In genomic region chr21:28991861-28992525, GRCh38 we compare ENCODE assay signal across 8 cellular contexts. TPM values are rescaled to one million over a fixed set of nuclear protein-coding genes. Genes with fewer than 3 reads are reported as not detected.
DNase-seq lines count a peak whose midpoint lies in the region; TF ChIP-seq lines count a peak whose summit lies in the region.

No MANE protein-coding gene starts in this region.

- H3K9me3 ChIP-seq in trophoblast cell (ENCODE audit: insufficient read depth, low read depth, low read length) = no peaks in the 10 kb centered on the region

- H3K4me1 Mint-ChIP-seq in Calu3 (ENCODE audit: low read depth, unreplicated experiment) = peaks cover 23% of the 10 kb centered on the region
- H3K4me1 Mint-ChIP-seq in HFFc6 (ENCODE audit: low read depth) = peaks cover 45% of the 10 kb centered on the region
- peaks cover 27% of the 10 kb centered on the region for H3K4me1 Mint-ChIP-seq in T-helper 1 cell treated with Interleukin-12 subunit alpha and Interleukin-12 subunit beta and Interleukin-4 antibody, amounts not matched to agents 30 μg/mL and 1 μg/mL, for 36 hours (ENCODE audit: low read depth)

- H3K9me3 Mint-ChIP-seq in Calu3 (ENCODE audit: low read depth, unreplicated experiment) (no peaks in the 10 kb centered on the region), HFFc6 (no peaks in the 10 kb centered on the region)
- H3K9me3 Mint-ChIP-seq in T-helper 1 cell treated with Interleukin-12 subunit alpha and Interleukin-12 subunit beta and Interleukin-4 antibody, amounts not matched to agents 30 μg/mL and 1 μg/mL, for 36 hours = no peaks in the 10 kb centered on the region

- H3K4ac ChIP-seq in trophoblast cell (ENCODE audit: low read depth, low read length) = peak overlapping the region; percentile 1

- no peak for DNase-seq in Calu3
- no peak for DNase-seq in HFFc6
- DNase-seq in foreskin fibroblast = no peak
- DNase-seq in trophoblast cell = no peak
- no peak for DNase-seq in AG20443 (ENCODE audit: low spot score)
- no peak for DNase-seq in superior temporal gyrus (ENCODE audit: extremely low spot score)
- DNase-seq in activated CD4-positive, alpha-beta T cell treated with anti-CD3 and anti-CD28 coated beads for 48 hours = no peak

- peak overlapping the region; percentile 0 for H3K14ac ChIP-seq in trophoblast cell (ENCODE audit: low read length)

- H3K4me3 Mint-ChIP-seq in Calu3 (ENCODE audit: low read depth, unreplicated experiment) (peak overlapping the region; percentile 99), HFFc6 (peak overlapping the region; percentile 97)
- peak overlapping the region; percentile 97 for H3K4me3 Mint-ChIP-seq in T-helper 1 cell treated with Interleukin-12 subunit alpha and Interleukin-12 subunit beta and Interleukin-4 antibody, amounts not matched to agents 30 μg/mL and 1 μg/mL, for 36 hours

- H4K8ac ChIP-seq in trophoblast cell (ENCODE audit: low read depth, low read length) = peak overlapping the region; percentile 89

- CTCF ChIA-PET in Calu3 (lab: Charles Lee) = interaction anchor here (0.6 to 0.9 kb wide), 2 partner anchors 33 to 624 kb away, joined by 3 to 7 read pairs; partner anchors contain the start of gene USP16

- H3K27ac ChIP-seq in trophoblast cell (ENCODE audit: low read depth, low read length) = peak overlapping the region; percentile 64

- peaks cover 3% of the 10 kb centered on the region for H3K79me2 ChIP-seq in trophoblast cell (ENCODE audit: control insufficient read depth, insufficient read depth, low read length, poor library complexity)

- no CpG with 5 or more reads among the region's 14 CpGs for WGBS in trophoblast cell (ENCODE audit: extremely low coverage, insufficient coverage, insufficient read length)

- H3K9ac ChIP-seq in trophoblast cell (ENCODE audit: low read length) = peak overlapping the region; percentile 85

- no peak overlapping the region for H3K18ac ChIP-seq in trophoblast cell (ENCODE audit: low read length)

- peak overlapping the region; percentile 79 for H3K4me2 ChIP-seq in trophoblast cell (ENCODE audit: low read length)

- H3K27ac Mint-ChIP-seq in Calu3 (ENCODE audit: unreplicated experiment) = peak overlapping the region; percentile 77
- H3K27ac Mint-ChIP-seq in HFFc6 = peak overlapping the region; percentile 95
- H3K27ac Mint-ChIP-seq in T-helper 1 cell treated with Interleukin-12 subunit alpha and Interleukin-12 subunit beta and Interleukin-4 antibody, amounts not matched to agents 30 μg/mL and 1 μg/mL, for 36 hours = peak overlapping the region; percentile 98

- no peak overlapping the region for H2BK12ac ChIP-seq in trophoblast cell (ENCODE audit: low read length)

- TF ChIP-seq CTCF in Calu3 (IDR thresholded peaks at IDR 0.05; ENCODE audit: unreplicated experiment) = no peak
- no peak for TF ChIP-seq CTCF in HFFc6 (IDR thresholded peaks at IDR 0.05)
- TF ChIP-seq CTCF in foreskin fibroblast (IDR thresholded peaks at IDR 0.05; ENCODE audit: low read depth, low read length) = no peak

- peaks cover 2% of the 10 kb centered on the region for H3K79me1 ChIP-seq in trophoblast cell (ENCODE audit: low read length)

- H3K4me1 ChIP-seq in trophoblast cell (ENCODE audit: control insufficient read depth in 1 of 2, insufficient read depth in 2 of 2, low read length in 2 of 2) = peaks cover 0 to 3% of the 10 kb centered on the region in 2 experiments

- H3K4me3 ChIP-seq in foreskin fibroblast (ENCODE audit: low read depth in 1 of 2, low read length in 2 of 2) (peak overlapping the region; percentile 89 to 90), trophoblast cell (ENCODE audit: low read depth, low read length) (peak overlapping the region; percentile 98)

- H2AK5ac ChIP-seq in trophoblast cell (ENCODE audit: low read length) = no peak overlapping the region

- intact Hi-C loops in Calu3 (cut with micrococcal nuclease; ENCODE audit: unreplicated experiment) = no loop called here

- peak overlapping the region; percentile 69 for H4K91ac ChIP-seq in trophoblast cell (ENCODE audit: low read depth, low read length)

- no peak overlapping the region for H3K23ac ChIP-seq in trophoblast cell (ENCODE audit: low read length)

- peak overlapping the region; percentile 94 for H2AFZ ChIP-seq in trophoblast cell (ENCODE audit: insufficient read depth, low read length, poor library complexity)

- H3K36me3 ChIP-seq in trophoblast cell (ENCODE audit: control insufficient read depth in 1 of 2, insufficient read depth in 2 of 2, low read length in 2 of 2) = peaks cover 0 to 2% of the 10 kb centered on the region in 2 experiments

- no peak overlapping the region for H2BK5ac ChIP-seq in trophoblast cell (ENCODE audit: low read depth, low read length, poor library complexity)

- H2BK120ac ChIP-seq in trophoblast cell (ENCODE audit: insufficient read depth, low read length, poor library complexity) = no peak overlapping the region

- H3K27me3 ChIP-seq in trophoblast cell (ENCODE audit: insufficient read depth, low read length) = no peaks in the 10 kb centered on the region

- H3K27me3 Mint-ChIP-seq in Calu3 (ENCODE audit: unreplicated experiment) (no peaks in the 10 kb centered on the region), HFFc6 (ENCODE audit: insufficient read depth) (peaks cover 2% of the 10 kb centered on the region)
- H3K27me3 Mint-ChIP-seq in T-helper 1 cell treated with Interleukin-12 subunit alpha and Interleukin-12 subunit beta and Interleukin-4 antibody, amounts not matched to agents 30 μg/mL and 1 μg/mL, for 36 hours (ENCODE audit: low read depth) = no peaks in the 10 kb centered on the region

- H4K12ac ChIP-seq in trophoblast cell (ENCODE audit: low read depth, low read length) = no peak overlapping the region

- H3K36me3 Mint-ChIP-seq in Calu3 (ENCODE audit: insufficient read depth, unreplicated experiment) = peaks cover 22% of the 10 kb centered on the region
- peaks cover 14% of the 10 kb centered on the region for H3K36me3 Mint-ChIP-seq in HFFc6 (ENCODE audit: low read depth)
- H3K36me3 Mint-ChIP-seq in T-helper 1 cell treated with Interleukin-12 subunit alpha and Interleukin-12 subunit beta and Interleukin-4 antibody, amounts not matched to agents 30 μg/mL and 1 μg/mL, for 36 hours (ENCODE audit: low read depth) = peaks cover 4% of the 10 kb centered on the region

- no TSS peak for BruUV-seq in Calu3 (replicated peaks; lab: Mats Ljungman, UMichigan)

RNA-seq across cellular contexts. Expression of gene LTN1, which starts 0.7 kb away (rescaled TPM):
- total RNA-seq in Calu3 (2022) = 15.4 and 16.7 TPM in 2 replicates
- total RNA-seq in HFFc6 (2021; fragmentation: NEBNext Ultra II Directional; extraction: Animal tissue kit (Norgen Biotek cat#: 25700)) = 10 to 100 TPM; 19.8 to 23.4 (median 20.8) TPM
- polyA plus RNA-seq in trophoblast cell (2013) = 16.1 and 16.2 TPM in 2 replicates

RNA-seq across cellular contexts. Expression of gene RWDD2B, which starts 27.2 kb away (rescaled TPM):
- 14.7 and 17.3 TPM in 2 replicates for total RNA-seq in Calu3 (2022)
- total RNA-seq in HFFc6 (2021; fragmentation: NEBNext Ultra II Directional; extraction: Animal tissue kit (Norgen Biotek cat#: 25700)) = 10 to 100 TPM; 30.0 to 34.5 (median 31.1) TPM
- polyA plus RNA-seq in trophoblast cell (2013) = 3.3 and 3.6 TPM in 2 replicates

RNA-seq across cellular contexts. Expression of gene USP16, which starts 32.5 kb away (rescaled TPM):
- 19.5 and 21.7 TPM in 2 replicates for total RNA-seq in Calu3 (2022)
- 10 to 100 TPM; 28.1 to 43.1 (median 37.1) TPM for total RNA-seq in HFFc6 (2021; fragmentation: NEBNext Ultra II Directional; extraction: Animal tissue kit (Norgen Biotek cat#: 25700))
- 29.0 and 31.2 TPM in 2 replicates for polyA plus RNA-seq in trophoblast cell (2013)
